18 cellular contexts compared by ENCODE assay signal in the genomic region with DNA sequence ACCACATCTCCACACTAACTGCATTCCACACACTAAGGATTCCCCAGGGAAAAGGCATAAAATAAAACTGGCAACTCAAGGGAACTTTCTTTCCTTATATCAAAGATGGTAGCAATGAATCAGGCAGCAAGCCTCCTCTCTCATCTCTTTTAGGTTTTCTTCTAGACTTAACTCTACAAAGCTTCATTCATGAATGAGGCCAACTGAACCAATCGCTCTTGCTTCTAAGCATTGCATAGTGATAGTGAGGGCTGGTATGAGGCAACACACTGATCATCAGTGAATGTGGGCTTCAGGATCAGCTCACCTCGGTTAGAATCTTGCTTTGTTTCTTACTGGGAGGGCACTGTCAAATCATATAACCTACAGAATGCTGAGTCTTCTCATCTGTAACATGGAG.
"Had no signal": no experiment of that assay in that cellular context is flagged by ENCODE, and none has a peak within 500 bp of the region (broad histone marks: within the 10 kb centered on the region; RNA-seq: fewer than 3 reads in every experiment).

No MANE protein-coding gene starts in this region.

- H3K4me1 ChIP-seq: esophagus muscularis mucosa, foreskin keratinocyte, gastroesophageal sphincter, heart left ventricle, left lung, lower lobe of right lung had no signal

- DNase-seq: dermis blood vessel endothelial cell; dorsolateral prefrontal cortex; effector CD4-positive, alpha-beta T cell; effector memory CD4-positive, alpha-beta T cell; foreskin keratinocyte; heart left ventricle; hippocampal formation; left cardiac atrium; left lung; left ventricle myocardium superior; lower lobe of right lung; mesenchymal stem cell; mucosa of descending colon; naive B cell; naive thymus-derived CD8-positive, alpha-beta T cell had no signal

- H3K4me3 ChIP-seq: coronary artery, dorsolateral prefrontal cortex, esophagus muscularis mucosa, gastroesophageal sphincter, heart left ventricle, left lung, lower lobe of right lung, mucosa of descending colon had no signal

- H3K27ac ChIP-seq: coronary artery, dorsolateral prefrontal cortex, esophagus muscularis mucosa, foreskin keratinocyte, gastroesophageal sphincter, heart left ventricle, left lung, lower lobe of right lung had no signal

- H3K36me3 ChIP-seq: esophagus muscularis mucosa, gastroesophageal sphincter, heart left ventricle, left lung, lower lobe of right lung had no signal

- H3K27me3 ChIP-seq: dorsolateral prefrontal cortex, esophagus muscularis mucosa, foreskin keratinocyte, gastroesophageal sphincter, heart left ventricle, left lung had no signal

- H3K9me3 ChIP-seq: lower lobe of right lung, mucosa of descending colon had no signal
